ENCODE assay signal across 8 cellular contexts in genomic region chr22:45672564-45673481, GRCh38. TPM values are rescaled to one million over a fixed set of nuclear protein-coding genes. Genes with fewer than 3 reads are reported as not detected.
DNase-seq lines count a peak whose midpoint lies in the region; ATAC-seq, FAIRE-seq and TF ChIP-seq lines count a peak whose summit lies in the region.

No MANE protein-coding gene starts in this region.

- no peaks in the 10 kb centered on the region for H3K9me1 ChIP-seq in K562 (ENCODE audit: control insufficient read depth, insufficient read depth, low read length)

- H3K9me3 ChIP-seq in CD4-positive, CD25-positive, alpha-beta regulatory T cell (ENCODE audit: control insufficient read depth in 2 of 2, low read length in 2 of 2): no peaks in the 10 kb centered on the region
- H3K9me3 ChIP-seq in K562 (replicated peaks; ENCODE audit: control insufficient read depth, insufficient read depth, low read depth, low read length): no peaks in the 10 kb centered on the region
- no peaks in the 10 kb centered on the region for H3K9me3 ChIP-seq in HepG2 (ENCODE audit: low read length)
- H3K9me3 ChIP-seq in thymus (ENCODE audit: control insufficient read depth): no peaks in the 10 kb centered on the region

- no peak for DNase-seq in CD4-positive, CD25-positive, alpha-beta regulatory T cell
- DNase-seq in HT-29 (ENCODE audit: low spot score): peak; percentile 21
- DNase-seq in K562 (ENCODE audit: extremely low read depth in 1 of 4, low spot score in 3 of 4): no peak
- no peak for DNase-seq in HepG2 (ENCODE audit: low spot score)
- DNase-seq in NCI-H2227 (lab: John Stamatoyannopoulos, UW; ENCODE audit: unreplicated experiment): no peak
- no peak for DNase-seq in C1 segment of cervical spinal cord (lab: John Stamatoyannopoulos, UW)
- no peak for DNase-seq in posterior cingulate gyrus

- peak overlapping the region; percentile 89 to 95 (median 90) for H3K4me3 Mint-ChIP-seq in CD4-positive, CD25-positive, alpha-beta regulatory T cell

- H4K20me1 ChIP-seq in K562 (replicated peaks; ENCODE audit: control insufficient read depth, insufficient read depth, low read length): peaks cover 7% of the 10 kb centered on the region; the same call in 1 of the 2 replicates
- peaks cover 18% of the 10 kb centered on the region for H4K20me1 ChIP-seq in HepG2 (ENCODE audit: insufficient read depth, low read length)

- H2AFZ ChIP-seq in K562 (ENCODE audit: low read depth, low read length) (peak overlapping the region; percentile 87), HepG2 (ENCODE audit: low read length) (no peak overlapping the region)

- FAIRE-seq in K562 (lab: Jason Lieb, UNC): no peak
- FAIRE-seq in HepG2 (lab: Jason Lieb, UNC): no peak

- peak overlapping the region; percentile 16 for H3K27ac ChIP-seq in CD4-positive, CD25-positive, alpha-beta regulatory T cell (ENCODE audit: insufficient read depth, low read length, poor library complexity, severe bottlenecking)
- H3K27ac ChIP-seq in K562 (ENCODE audit: extremely low read depth, low read depth, low read length) (peak overlapping the region; percentile 82), HepG2 (ENCODE audit: extremely low read length, insufficient read depth, low read length) (peak overlapping the region; percentile 85), thymus (ENCODE audit: low read depth) (peak overlapping the region; percentile 86)

- peaks cover 35 to 54% (median 47%) of the 10 kb centered on the region in 4 donors for H3K4me1 Mint-ChIP-seq in CD4-positive, CD25-positive, alpha-beta regulatory T cell

- TF ChIP-seq EP300 in K562 (IDR thresholded peaks at IDR 0.05; ENCODE audit: low read length) (no peak), HepG2 (IDR thresholded peaks at IDR 0.05; ENCODE audit: low read depth in 2 of 2, low read length in 2 of 2) (no peak), HepG2 (CRISPR knock-in tag; IDR thresholded peaks at IDR 0.05; ENCODE audit: borderline replicate concordance) (no peak)

- H3K9me3 Mint-ChIP-seq in CD4-positive, CD25-positive, alpha-beta regulatory T cell: no peaks in the 10 kb centered on the region

- ATAC-seq in CD4-positive, CD25-positive, alpha-beta regulatory T cell (ENCODE audit: low read depth in 2 of 2): peak in 1 of 2 donors; percentile 5
- ATAC-seq in K562: peak; percentile 43
- ATAC-seq in HepG2: peak; percentile 35

- H3K4me1 ChIP-seq in CD4-positive, CD25-positive, alpha-beta regulatory T cell (ENCODE audit: control insufficient read depth, insufficient read depth, low read length, poor library complexity, severe bottlenecking): peaks cover 30% of the 10 kb centered on the region
- H3K4me1 ChIP-seq in K562 (replicated peaks in 1 of 2; ENCODE audit: control insufficient read depth in 2 of 2, insufficient read depth in 2 of 2, low read length in 2 of 2): peaks cover 18% of the 10 kb centered on the region in 2 experiments; a peak in 4 of 5 replicates
- H3K4me1 ChIP-seq in HepG2 (ENCODE audit: insufficient read depth, low read length): peaks cover 62% of the 10 kb centered on the region
- peaks cover 13% of the 10 kb centered on the region for H3K4me1 ChIP-seq in thymus (ENCODE audit: control insufficient read depth, insufficient read depth, low read length)

- H3K4me3 ChIP-seq in CD4-positive, CD25-positive, alpha-beta regulatory T cell (ENCODE audit: low read depth, low read length): peak overlapping the region; percentile 77
- H3K4me3 ChIP-seq in K562 (peak overlapping the region; percentile 70), HepG2 (replicated peaks in 1 of 3; ENCODE audit: insufficient read depth in 1 of 3, low read depth in 2 of 3, low read length in 3 of 3) (peak overlapping the region; percentile 60 to 97 (median 74)), thymus (ENCODE audit: low read length) (peak overlapping the region; percentile 75)

- TF ChIP-seq RAD21 in K562 (CRISPR knock-in tag; conservative IDR thresholded peaks at IDR 0.05 in 1 of 2, IDR thresholded peaks at IDR 0.05 in 1 of 2) (no peak), HepG2 (CRISPR knock-in tag; IDR thresholded peaks at IDR 0.05) (no peak)

- H3K9ac ChIP-seq in K562 (ENCODE audit: insufficient read depth in 1 of 2, low read depth in 2 of 2, low read length in 2 of 2) (peak overlapping the region; percentile 89 to 97), HepG2 (ENCODE audit: insufficient read depth, low read depth, low read length) (peak overlapping the region; percentile 92)

- in situ Hi-C loops in K562 (cut with MboI) (no loop called here), HepG2 (cut with HindIII; ENCODE audit: extremely low pct_ligation_motif_present, low pct_unique_long_range_greater_than_20kb) (no loop called here)

- TF ChIP-seq CTCF in K562 (IDR thresholded peaks at IDR 0.05 in 2 of 3, conservative IDR thresholded peaks at IDR 0.05 in 1 of 3; ENCODE audit: insufficient read depth in 2 of 3, low read depth in 1 of 3, low read length in 3 of 3): no peak
- TF ChIP-seq CTCF in HepG2 (CRISPR knock-in tag; IDR thresholded peaks at IDR 0.05): no peak

- H3K27me3 ChIP-seq in CD4-positive, CD25-positive, alpha-beta regulatory T cell (ENCODE audit: control insufficient read depth, insufficient read depth, low read length): no peaks in the 10 kb centered on the region
- no peaks in the 10 kb centered on the region for H3K27me3 ChIP-seq in K562 (ENCODE audit: control insufficient read depth in 2 of 2, insufficient read depth in 2 of 2, low read length in 2 of 2)
- no peaks in the 10 kb centered on the region for H3K27me3 ChIP-seq in HepG2 (ENCODE audit: control insufficient read depth in 1 of 2, insufficient read depth in 2 of 2, low read length in 2 of 2)
- no peaks in the 10 kb centered on the region for H3K27me3 ChIP-seq in thymus (ENCODE audit: control insufficient read depth, insufficient read depth)

- H3K27ac Mint-ChIP-seq in CD4-positive, CD25-positive, alpha-beta regulatory T cell: peak overlapping the region; percentile 38 to 77 (median 71)

- no peaks in the 10 kb centered on the region for H3K36me3 ChIP-seq in CD4-positive, CD25-positive, alpha-beta regulatory T cell (ENCODE audit: control insufficient read depth, insufficient read depth, low read length)
- H3K36me3 ChIP-seq in K562 (ENCODE audit: control insufficient read depth, insufficient read depth, low read length) (peaks cover 5% of the 10 kb centered on the region; the same call in 2 of the 3 replicates), HepG2 (replicated peaks in 1 of 2; ENCODE audit: control insufficient read depth in 1 of 2, insufficient read depth in 2 of 2, low read length in 2 of 2) (peaks cover 2 to 6% of the 10 kb centered on the region in 2 experiments; a peak in 4 of 5 replicates), thymus (ENCODE audit: control insufficient read depth, insufficient read depth) (no peaks in the 10 kb centered on the region)

- BruUV-seq in K562 (replicated peaks; lab: Mats Ljungman, UMichigan) (TSS peak; percentile 50), HepG2 (replicated peaks; lab: Mats Ljungman, UMichigan) (TSS peak; percentile 52)

- H3K27me3 Mint-ChIP-seq in CD4-positive, CD25-positive, alpha-beta regulatory T cell: peaks cover 4% of the 10 kb centered on the region

- CTCF ChIA-PET in K562 (lab: Yijun Ruan, JAX; ENCODE audit: low intra/inter-chr PET ratio) (no interaction called here), HepG2 (lab: Yijun Ruan, JAX; ENCODE audit: low intra/inter-chr PET ratio, low total read pairs) (no interaction called here)

- peaks cover 5% of the 10 kb centered on the region for H3K36me3 Mint-ChIP-seq in CD4-positive, CD25-positive, alpha-beta regulatory T cell

- intact Hi-C loops in K562 (cut with micrococcal nuclease) (no loop called here), HepG2 (cut with micrococcal nuclease; ENCODE audit: unreplicated experiment) (loop anchor here (2.0 kb wide), 1 partner anchor 20 kb away; no protein-coding TSS in a partner anchor), posterior cingulate gyrus (cut with DNase I) (no loop called here)

- H3K4me2 ChIP-seq in K562 (ENCODE audit: insufficient read depth, low read length) (peak overlapping the region; percentile 93), HepG2 (ENCODE audit: low read depth, low read length) (peak overlapping the region; percentile 90)

- WGBS in K562 (ENCODE audit: insufficient coverage, low coverage, missing lambda C conversion rate): 2% methylated on average over 5 of the region's 14 CpGs
- WGBS in HepG2 (ENCODE audit: low lambda C conversion rate): 5% methylated on average over 13 of the region's 14 CpGs
- WGBS in thymus: 25% methylated on average over 14 of the region's 14 CpGs

- POLR2A ChIA-PET in K562 (lab: Yijun Ruan, JAX): no interaction called here
- POLR2A ChIA-PET in HepG2 (lab: Yijun Ruan, JAX): interaction anchor here (0.6 kb wide), 1 partner anchor 237 kb away, joined by 4 read pairs; no protein-coding TSS in a partner anchor

- H3K79me2 ChIP-seq in K562 (ENCODE audit: control insufficient read depth, insufficient read depth, low read length): peaks cover 57% of the 10 kb centered on the region
- H3K79me2 ChIP-seq in HepG2 (ENCODE audit: insufficient read depth, low read length): peaks cover 61% of the 10 kb centered on the region

- no peak for TF ChIP-seq POLR2A in K562 (conservative IDR thresholded peaks at IDR 0.05)
- TF ChIP-seq POLR2A in HepG2 (IDR thresholded peaks at IDR 0.05; ENCODE audit: insufficient read depth in 1 of 2, low read depth in 2 of 2, low read length in 2 of 2): no peak

RNA-seq across cellular contexts. Expression of gene ATXN10, which starts 1.2 kb away (rescaled TPM):
- 61.7 TPM for total RNA-seq in CD4-positive, CD25-positive, alpha-beta regulatory T cell
- 100 to 1,000 TPM in 2 of 4 donors, 10 to 100 TPM in 2; 70.3 to 107 (median 90.6) TPM for polyA plus RNA-seq in CD4-positive, CD25-positive, alpha-beta regulatory T cell
- 20.1 and 23.2 TPM in 2 replicates for total RNA-seq in HT-29 (2014; rRNA removed; shearing (Covaris generic))
- total RNA-seq in K562 (2011; cell fraction: chromatin; rRNA removed; ENCODE audit: low replicate concordance): 53.4 and 83.4 TPM in 2 replicates
- total RNA-seq in K562 (2011; cell fraction: nucleolus; rRNA removed): 26.8 and 40.0 TPM in 2 replicates
- 36.8 and 43.4 TPM in 2 replicates for total RNA-seq in K562 (2011; cell fraction: nucleoplasm; rRNA removed)
- total RNA-seq in K562 (2014; rRNA removed) (16.6 and 21.7 TPM in 2 replicates), K562 (2014; rRNA removed; fragmentation: Illumina TruSeq; extraction: Trizol) (32.2 and 35.3 TPM in 2 replicates), K562 (2015; rRNA removed; fragmentation: Illumina TruSeq; extraction: Trizol) (26.6 and 33.6 TPM in 2 replicates), K562 (2021) (66.7 and 72.9 TPM in 2 replicates), HepG2 (2016; rRNA removed; fragmentation: Illumina TruSeq; extraction: Trizol) (60.1 and 136 TPM in 2 replicates)
- polyA plus RNA-seq in K562 (2011; rRNA removed) (165 and 190 TPM in 2 replicates), K562 (2014; fragmentation: Illumina TruSeq; extraction: Trizol) (88.2 and 109 TPM in 2 replicates), K562 (2014; fragmentation: Nextera tagmentation; extraction: Ambion mirVana) (10 to 100 TPM; 11.5 to 16.4 TPM), K562 (2014; rRNA removed) (38.9 and 60.4 TPM in 2 replicates), HepG2 (2011; rRNA removed) (162 and 194 TPM in 2 replicates), thymus (86.7 TPM)
- polyA plus RNA-seq in K562 (2011; cell fraction: cytosol; rRNA removed): 21.2 and 70.6 TPM in 2 replicates
- 27.9 and 39.6 TPM in 2 replicates for polyA plus RNA-seq in K562 (2011; cell fraction: nucleus; rRNA removed)
- 62.7 and 69.3 TPM in 2 replicates for polyA plus RNA-seq in K562 (2012)
- 209 and 220 TPM in 2 replicates for polyA minus RNA-seq in K562 (2011; rRNA and poly(A)+ RNA removed)
- polyA minus RNA-seq in K562 (2011; cell fraction: cytosol; rRNA and poly(A)+ RNA removed): 51.2 and 64.3 TPM in 2 replicates
- 21.4 and 35.2 TPM in 2 replicates for polyA minus RNA-seq in K562 (2011; cell fraction: nucleus; rRNA and poly(A)+ RNA removed)
- 427 and 465 TPM in 2 replicates for total RNA-seq in HepG2 (2016; cell fraction: cytosol; rRNA removed; fragmentation: Illumina TruSeq; extraction: Trizol; ENCODE audit: low read depth)
- 62.2 and 127 TPM in 2 replicates for total RNA-seq in HepG2 (2016; cell fraction: insoluble cytoplasmic fraction; rRNA removed; fragmentation: Illumina TruSeq; extraction: Trizol)
- 131 and 135 TPM in 2 replicates for total RNA-seq in HepG2 (2016; cell fraction: membrane; rRNA removed; fragmentation: Illumina TruSeq; extraction: Trizol)
- total RNA-seq in HepG2 (2016; cell fraction: nucleus; rRNA removed; fragmentation: Illumina TruSeq; extraction: Trizol): 67.8 and 78.6 TPM in 2 replicates
- 81.2 and 134 TPM in 2 replicates for polyA plus RNA-seq in HepG2 (2011; cell fraction: cytosol; rRNA removed)
- 23.1 and 30.4 TPM in 2 replicates for polyA plus RNA-seq in HepG2 (2011; cell fraction: nucleus; rRNA removed)
- 126 and 155 TPM in 2 replicates for polyA plus RNA-seq in HepG2 (2012)
- polyA plus RNA-seq in HepG2 (2016; cell fraction: cytosol; fragmentation: Illumina TruSeq; extraction: Trizol; ENCODE audit: low read depth): 16.3 and 18.9 TPM in 2 replicates
- polyA plus RNA-seq in HepG2 (2016; cell fraction: insoluble cytoplasmic fraction; fragmentation: Illumina TruSeq; extraction: Trizol; ENCODE audit: low read depth): 227 and 248 TPM in 2 replicates
- 22.8 and 26.0 TPM in 2 replicates for polyA plus RNA-seq in HepG2 (2016; cell fraction: membrane; fragmentation: Illumina TruSeq; extraction: Trizol; ENCODE audit: low read depth)
- 96.5 and 111 TPM in 2 replicates for polyA plus RNA-seq in HepG2 (2016; cell fraction: nucleus; fragmentation: Illumina TruSeq; extraction: Trizol; ENCODE audit: insufficient read depth, low read depth)
- polyA minus RNA-seq in HepG2 (2011; rRNA and poly(A)+ RNA removed; ENCODE audit: low replicate concordance): 126 and 271 TPM in 2 replicates
- polyA minus RNA-seq in HepG2 (2011; cell fraction: cytosol; rRNA and poly(A)+ RNA removed): 105 and 118 TPM in 2 replicates
- polyA minus RNA-seq in HepG2 (2011; cell fraction: nucleus; rRNA and poly(A)+ RNA removed): 95.1 and 136 TPM in 2 replicates

Comparison
In these comparisons a context has a peak if more than half of its experiments do, and no peak if none do; other contexts are left out.
1. H3K27ac ChIP-seq: peak in every context shown above with its lines; median percentile 86 in thymus; 85 in HepG2; 82 in K562; 16 in CD4-positive, CD25-positive, alpha-beta regulatory T cell.